In genomic region chr16:65772134-65772732, GRCh38 we compare ENCODE assay signal across 21 cellular contexts.
"Had no signal": no experiment of that assay in that cellular context is flagged by ENCODE, and none has a peak within 500 bp of the region (broad histone marks: within the 10 kb centered on the region; RNA-seq: fewer than 3 reads in every experiment).

No MANE protein-coding gene starts in this region.

- H3K4me3 Mint-ChIP-seq: activated B cell treated with CpG ODN at 0.5 μM for 24 hours; activated CD4-positive, alpha-beta memory T cell treated with anti-CD3 and anti-CD28 coated beads for 36 hours; activated CD8-positive, alpha-beta memory T cell treated with anti-CD3 and anti-CD28 coated beads, Interleukin-2, amount 10 ng/mL, durations not matched to agents 7 days and 5 days; activated naive CD8-positive, alpha-beta T cell treated with anti-CD3 and anti-CD28 coated beads, Interleukin-2, amount 10 ng/mL, durations not matched to agents 7 days and 5 days; effector memory CD8-positive, alpha-beta T cell; nephron progenitor cell had no signal

- H3K27me3 Mint-ChIP-seq: activated B cell treated with CpG ODN at 0.5 μM for 24 hours; activated CD4-positive, alpha-beta memory T cell treated with anti-CD3 and anti-CD28 coated beads for 36 hours; activated CD8-positive, alpha-beta memory T cell treated with anti-CD3 and anti-CD28 coated beads, Interleukin-2, amount 10 ng/mL, durations not matched to agents 7 days and 5 days; activated naive CD8-positive, alpha-beta T cell treated with anti-CD3 and anti-CD28 coated beads, Interleukin-2, amount 10 ng/mL, durations not matched to agents 7 days and 5 days; effector memory CD8-positive, alpha-beta T cell had no signal

- H3K27ac Mint-ChIP-seq: activated B cell treated with CpG ODN at 0.5 μM for 24 hours; activated CD4-positive, alpha-beta memory T cell treated with anti-CD3 and anti-CD28 coated beads for 36 hours; activated CD8-positive, alpha-beta memory T cell treated with anti-CD3 and anti-CD28 coated beads, Interleukin-2, amount 10 ng/mL, durations not matched to agents 7 days and 5 days; activated naive CD8-positive, alpha-beta T cell treated with anti-CD3 and anti-CD28 coated beads, Interleukin-2, amount 10 ng/mL, durations not matched to agents 7 days and 5 days; effector memory CD8-positive, alpha-beta T cell; nephron progenitor cell had no signal

- H3K36me3 ChIP-seq: right atrium auricular region, upper lobe of right lung had no signal

- ATAC-seq: activated CD8-positive, alpha-beta memory T cell treated with anti-CD3 and anti-CD28 coated beads, Interleukin-2, amount 10 ng/mL, durations not matched to agents 7 days and 5 days; body of pancreas; effector memory CD8-positive, alpha-beta T cell; left cardiac atrium; upper lobe of right lung had no signal

- H3K27ac ChIP-seq: body of pancreas, epithelial cell of prostate, right atrium auricular region, upper lobe of right lung had no signal

- H3K4me1 ChIP-seq: body of pancreas, right atrium auricular region, upper lobe of right lung had no signal

- H3K4me1 Mint-ChIP-seq: activated B cell treated with CpG ODN at 0.5 μM for 24 hours; activated CD8-positive, alpha-beta memory T cell treated with anti-CD3 and anti-CD28 coated beads, Interleukin-2, amount 10 ng/mL, durations not matched to agents 7 days and 5 days; activated naive CD8-positive, alpha-beta T cell treated with anti-CD3 and anti-CD28 coated beads, Interleukin-2, amount 10 ng/mL, durations not matched to agents 7 days and 5 days had no signal

- DNase-seq: activated B cell treated with CpG ODN at 0.5 μM for 24 hours; activated CD4-positive, alpha-beta memory T cell treated with anti-CD3 and anti-CD28 coated beads for 36 hours; activated CD4-positive, alpha-beta T cell treated with anti-CD3 and anti-CD28 coated beads for 4 hours; activated CD8-positive, alpha-beta memory T cell treated with anti-CD3 and anti-CD28 coated beads, Interleukin-2, amount 10 ng/mL, durations not matched to agents 7 days and 5 days; activated naive CD8-positive, alpha-beta T cell treated with anti-CD3 and anti-CD28 coated beads, Interleukin-2, amount 10 ng/mL, durations not matched to agents 7 days and 5 days; effector memory CD8-positive, alpha-beta T cell; foreskin fibroblast; glutamatergic neuron; hippocampal formation; left cardiac atrium; nephron progenitor cell; occipital lobe; stimulated activated CD4-positive, alpha-beta T cell treated with anti-CD3 and anti-CD28 coated beads, Interleukin-12 subunit alpha, Interleukin-12 subunit beta, amount 100 ng/mL, for 4 hours; stimulated activated CD4-positive, alpha-beta T cell treated with anti-CD3 and anti-CD28 coated beads, Interleukin-1b, Interleukin-23, amount 100 ng/mL, for 48 hours; stimulated activated CD8-positive, alpha-beta memory T cell treated with anti-CD3 and anti-CD28 coated beads, Interleukin-4, amount 100 ng/mL, for 48 hours; stimulated activated naive CD4-positive, alpha-beta T cell; T-helper 2 cell; upper lobe of right lung had no signal

- H3K4me3 ChIP-seq: body of pancreas, right atrium auricular region, upper lobe of right lung had no signal

- H3K36me3 Mint-ChIP-seq: activated CD4-positive, alpha-beta memory T cell treated with anti-CD3 and anti-CD28 coated beads for 36 hours; activated CD8-positive, alpha-beta memory T cell treated with anti-CD3 and anti-CD28 coated beads, Interleukin-2, amount 10 ng/mL, durations not matched to agents 7 days and 5 days had no signal

- H3K27me3 ChIP-seq: body of pancreas, right atrium auricular region, upper lobe of right lung had no signal
